Comparison of ENCODE assay signal across 21 cellular contexts in genomic region chr3:134093906-134094305, GRCh38.
"Had no signal": no experiment of that assay in that cellular context is flagged by ENCODE, and none has a peak within 500 bp of the region (broad histone marks: within the 10 kb centered on the region; RNA-seq: fewer than 3 reads in every experiment).

No MANE protein-coding gene starts in this region.

- H3K4me1 Mint-ChIP-seq: activated CD4-positive, alpha-beta T cell treated with anti-CD3 and anti-CD28 coated beads, Interleukin-2, amount 10 ng/mL, durations not matched to agents 7 days and 5 days; central memory CD8-positive, alpha-beta T cell; naive B cell; neural progenitor cell had no signal

- H3K9me3 Mint-ChIP-seq: activated CD4-positive, alpha-beta T cell treated with anti-CD3 and anti-CD28 coated beads, Interleukin-2, amount 10 ng/mL, durations not matched to agents 7 days and 5 days; activated naive CD8-positive, alpha-beta T cell treated with anti-CD3 and anti-CD28 coated beads, Interleukin-2, amount 10 ng/mL, durations not matched to agents 7 days and 5 days; activated T-helper 2 cell treated with anti-CD3 and anti-CD28 coated beads, Interferon-gamma antibody, Interleukin-2, Interleukin-4, amounts not matched to agents 10 μg/mL and 5 μg/mL and 100 μg/mL, durations not matched to agents 14 hours and 24 hours and 36 hours had no signal

- H3K36me3 Mint-ChIP-seq: activated naive CD8-positive, alpha-beta T cell treated with anti-CD3 and anti-CD28 coated beads, Interleukin-2, amount 10 ng/mL, durations not matched to agents 7 days and 5 days; naive B cell; neural progenitor cell had no signal

- ATAC-seq: activated CD8-positive, alpha-beta T cell treated with anti-CD3 and anti-CD28 coated beads, Interleukin-2, amount 10 ng/mL, durations not matched to agents 7 days and 5 days; gastrocnemius medialis; left lung; psoas muscle; right cardiac atrium; stimulated activated naive CD8-positive, alpha-beta T cell treated with anti-CD3 and anti-CD28 coated beads, Interleukin-15, Interleukin-2, amounts not matched to agents 100 U/mL and 50 U/mL, for 24 hours had no signal

- DNase-seq: activated CD4-positive, alpha-beta T cell treated with anti-CD3 and anti-CD28 coated beads, Interleukin-2, amount 10 ng/mL, durations not matched to agents 7 days and 5 days; activated CD8-positive, alpha-beta T cell treated with anti-CD3 and anti-CD28 coated beads, Interleukin-2, amount 10 ng/mL, durations not matched to agents 7 days and 5 days; activated naive CD4-positive, alpha-beta T cell treated with Interleukin-2 at 50 U/mL for 16 hours; activated naive CD8-positive, alpha-beta T cell treated with anti-CD3 and anti-CD28 coated beads, Interleukin-2, amount 10 ng/mL, durations not matched to agents 7 days and 5 days; activated T-cell treated with anti-CD3 and anti-CD28 coated beads, Interleukin-2, amount 50 U/mL, for 24 hours; anterior cingulate cortex; effector CD4-positive, alpha-beta T cell; gastrocnemius medialis; head of caudate nucleus; kidney; left lung; naive B cell; psoas muscle; right cardiac atrium; stimulated activated naive CD8-positive, alpha-beta T cell treated with anti-CD3 and anti-CD28 coated beads, Interleukin-15, Interleukin-2, amounts not matched to agents 100 U/mL and 50 U/mL, for 24 hours; substantia nigra; tibial artery; uterus had no signal

- H3K4me3 ChIP-seq: gastrocnemius medialis, left lung, neural progenitor cell, psoas muscle, tibial artery, uterus had no signal

- H3K27ac Mint-ChIP-seq: activated CD4-positive, alpha-beta T cell treated with anti-CD3 and anti-CD28 coated beads, Interleukin-2, amount 10 ng/mL, durations not matched to agents 7 days and 5 days; activated CD8-positive, alpha-beta T cell treated with anti-CD3 and anti-CD28 coated beads, Interleukin-2, amount 10 ng/mL, durations not matched to agents 7 days and 5 days; activated naive CD8-positive, alpha-beta T cell treated with anti-CD3 and anti-CD28 coated beads, Interleukin-2, amount 10 ng/mL, durations not matched to agents 7 days and 5 days; activated T-cell treated with anti-CD3 and anti-CD28 coated beads, Interleukin-2, amount 50 U/mL, for 24 hours; activated T-helper 2 cell treated with anti-CD3 and anti-CD28 coated beads, Interferon-gamma antibody, Interleukin-2, Interleukin-4, amounts not matched to agents 10 μg/mL and 5 μg/mL and 100 μg/mL, durations not matched to agents 14 hours and 24 hours and 36 hours; neural progenitor cell had no signal

- H3K4me3 Mint-ChIP-seq: activated CD4-positive, alpha-beta T cell treated with anti-CD3 and anti-CD28 coated beads, Interleukin-2, amount 10 ng/mL, durations not matched to agents 7 days and 5 days; activated CD8-positive, alpha-beta T cell treated with anti-CD3 and anti-CD28 coated beads, Interleukin-2, amount 10 ng/mL, durations not matched to agents 7 days and 5 days; activated naive CD8-positive, alpha-beta T cell treated with anti-CD3 and anti-CD28 coated beads, Interleukin-2, amount 10 ng/mL, durations not matched to agents 7 days and 5 days; activated T-cell treated with anti-CD3 and anti-CD28 coated beads, Interleukin-2, amount 50 U/mL, for 24 hours; central memory CD8-positive, alpha-beta T cell; naive B cell; neural progenitor cell had no signal
